In genomic region chr11:695606-696381, GRCh38 we compare ENCODE assay signal across 1 cellular context.
TF ChIP-seq lines count a peak whose summit lies in the region.

Gene TMEM80 (plus strand): TSS chr11:695816. CDS start chr11:695828, 12 bp downstream.

TF ChIP-seq in HCT116, 20 proteins besides CTCF, POLR2A, EP300 and RAD21 (continued from another document):
- TF ChIP-seq, protein P1, sequence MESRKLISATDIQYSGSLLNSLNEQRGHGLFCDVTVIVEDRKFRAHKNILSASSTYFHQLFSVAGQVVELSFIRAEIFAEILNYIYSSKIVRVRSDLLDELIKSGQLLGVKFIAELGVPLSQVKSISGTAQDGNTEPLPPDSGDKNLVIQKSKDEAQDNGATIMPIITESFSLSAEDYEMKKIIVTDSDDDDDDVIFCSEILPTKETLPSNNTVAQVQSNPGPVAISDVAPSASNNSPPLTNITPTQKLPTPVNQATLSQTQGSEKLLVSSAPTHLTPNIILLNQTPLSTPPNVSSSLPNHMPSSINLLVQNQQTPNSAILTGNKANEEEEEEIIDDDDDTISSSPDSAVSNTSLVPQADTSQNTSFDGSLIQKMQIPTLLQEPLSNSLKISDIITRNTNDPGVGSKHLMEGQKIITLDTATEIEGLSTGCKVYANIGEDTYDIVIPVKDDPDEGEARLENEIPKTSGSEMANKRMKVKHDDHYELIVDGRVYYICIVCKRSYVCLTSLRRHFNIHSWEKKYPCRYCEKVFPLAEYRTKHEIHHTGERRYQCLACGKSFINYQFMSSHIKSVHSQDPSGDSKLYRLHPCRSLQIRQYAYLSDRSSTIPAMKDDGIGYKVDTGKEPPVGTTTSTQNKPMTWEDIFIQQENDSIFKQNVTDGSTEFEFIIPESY (IDR thresholded peaks at IDR 0.05; ENCODE audit: extremely low read depth, insufficient replicate concordance, low read length): no peak
- TF ChIP-seq EZH2 (IDR thresholded peaks at IDR 0.05): no peak
- TF ChIP-seq SP1 (IDR thresholded peaks at IDR 0.05; ENCODE audit: low read depth): no peak
